In genomic region chrX:153969904-153970397, GRCh38 we compare ENCODE assay signal across 9 cellular contexts. TPM values are rescaled to one million over a fixed set of nuclear protein-coding genes. Genes with fewer than 3 reads are reported as not detected.
A peak's percentile ranks its signal among the peaks of the same experiment; 100 is the strongest.
DNase-seq lines count a peak whose midpoint lies in the region; ATAC-seq and TF ChIP-seq lines count a peak whose summit lies in the region.
"Had no signal": no experiment of that assay in that cellular context is flagged by ENCODE, and none has a peak within 500 bp of the region (broad histone marks: within the 10 kb centered on the region; RNA-seq: fewer than 3 reads in every experiment).

No MANE protein-coding gene starts in this region.

- H3K27ac ChIP-seq in A673 (ENCODE audit: low read depth, low read length, poor library complexity, severe bottlenecking): peak overlapping the region; percentile 72
- peak overlapping the region; percentile 81 for H3K27ac ChIP-seq in hepatocyte
- H3K27ac ChIP-seq in gastrocnemius medialis: peak overlapping the region; percentile 95 to 100 (median 98)

- H3K9me2 ChIP-seq in hepatocyte (replicated peaks; ENCODE audit: insufficient read depth): no peaks in the 10 kb centered on the region

- peak overlapping the region; percentile 76 for H3K27ac Mint-ChIP-seq in activated naive CD8-positive, alpha-beta T cell

- H3K36me3 Mint-ChIP-seq in activated naive CD8-positive, alpha-beta T cell: no peaks in the 10 kb centered on the region

- POLR2A ChIA-PET in A673 (lab: Charles Lee; ENCODE audit: low non-redundant PET): interaction anchor here (0.8 kb wide), 1 partner anchor 401 kb away, joined by 11 read pairs; no protein-coding TSS in a partner anchor

- ATAC-seq in gastrocnemius medialis (no peak), HG03159 (IDR thresholded peaks at IDR 0.05; ENCODE audit: unreplicated experiment) (no peak), GM19467 (IDR thresholded peaks at IDR 0.05; ENCODE audit: unreplicated experiment) (no peak)

- no peaks in the 10 kb centered on the region for H3K27me3 ChIP-seq in A673 (replicated peaks; ENCODE audit: insufficient read depth, low read depth, low read length, poor library complexity)
- H3K27me3 ChIP-seq in hepatocyte: no peaks in the 10 kb centered on the region
- no peaks in the 10 kb centered on the region for H3K27me3 ChIP-seq in gastrocnemius medialis

- H2AFZ ChIP-seq in hepatocyte: no peak overlapping the region

- 41% methylated on average over 19 of the region's 28 CpGs for WGBS in hepatocyte (ENCODE audit: low lambda C conversion rate, missing lambda C conversion rate)

- intact Hi-C loops in A673 (cut with micrococcal nuclease; ENCODE audit: unreplicated experiment): loop anchor here (10.0 kb wide), 1 partner anchor 425 kb away; the partner anchor contains the start of gene RPL10
- intact Hi-C loops in gastrocnemius medialis (cut with DNase I; ENCODE audit: low total_unique reads): loop anchor here (2.0 to 10.0 kb wide), 3 partner anchors 77 to 405 kb away; partner anchors contain the start of genes EMD, FLNA, IDH3G and SSR4

- TF ChIP-seq CTCF in A673 (conservative IDR thresholded peaks at IDR 0.05; ENCODE audit: low read depth, low read length) (no peak), HFF-Myc (IDR thresholded peaks at IDR 0.05; ENCODE audit: low read depth, low read length, missing control alignments) (no peak), hepatocyte (IDR thresholded peaks at IDR 0.05; ENCODE audit: poor library complexity) (no peak), gastrocnemius medialis (IDR thresholded peaks at IDR 0.05 in 4 of 5, conservative IDR thresholded peaks at IDR 0.05 in 1 of 5) (no peak)

- DNase-seq in A673 (ENCODE audit: low spot score) (no peak), HFF-Myc (ENCODE audit: extremely low read depth, low read depth) (no peak), hepatocyte (ENCODE audit: low spot score) (no peak), gastrocnemius medialis (no peak), activated gamma-delta T cell treated with Interleukin-2 at 50 U/mL for 16 hours (no peak)

- peaks cover 67% of the 10 kb centered on the region for H3K79me2 ChIP-seq in hepatocyte

- in situ Hi-C loops in gastrocnemius medialis (cut with MboI; ENCODE audit: low sequenced_read_pairs in 4 of 4): loop anchor here in 3 of 4 donors (25.0 kb wide), 4 partner anchors 92 to 1008 kb away; partner anchors contain the start of genes IDH3G (in 2 of the 3), SRPK3 (in 2 of the 3), SSR4 (in 2 of the 3) and G6PD (in 1 of the 3)

- no TSS peak for BruUV-seq in A673 (replicated peaks; lab: Mats Ljungman, UMichigan)

- CTCF ChIA-PET in A673 (lab: Charles Lee): interaction anchor here (1.1 to 1.4 kb wide), 2 partner anchors 22 to 44 kb away, joined by 3 read pairs; no protein-coding TSS in a partner anchor

- peak overlapping the region; percentile 100 for H3K4me3 Mint-ChIP-seq in activated naive CD8-positive, alpha-beta T cell

- H3K9me3 ChIP-seq in A673 (ENCODE audit: low read depth, low read length, poor library complexity, severe bottlenecking): no peaks in the 10 kb centered on the region
- H3K9me3 ChIP-seq in hepatocyte (ENCODE audit: low read depth): no peaks in the 10 kb centered on the region
- H3K9me3 ChIP-seq in gastrocnemius medialis: no peaks in the 10 kb centered on the region
- H3K9me3 ChIP-seq: mucosa of descending colon had no signal

- no peaks in the 10 kb centered on the region for H3K36me3 ChIP-seq in A673 (ENCODE audit: insufficient read depth, low read length, poor library complexity, severe bottlenecking)
- no peaks in the 10 kb centered on the region for H3K36me3 ChIP-seq in hepatocyte (replicated peaks; ENCODE audit: insufficient read depth, low read depth)
- H3K36me3 ChIP-seq in gastrocnemius medialis: no peaks in the 10 kb centered on the region

- peak overlapping the region; percentile 86 for H3K4me2 ChIP-seq in hepatocyte

- H3K4me1 ChIP-seq in A673 (ENCODE audit: insufficient read depth, low read length, poor library complexity, severe bottlenecking): peaks cover 26% of the 10 kb centered on the region
- H3K4me1 ChIP-seq in hepatocyte (ENCODE audit: insufficient read depth): peaks cover 27% of the 10 kb centered on the region
- peaks cover 43 to 59% of the 10 kb centered on the region in 2 donors for H3K4me1 ChIP-seq in gastrocnemius medialis

- TF ChIP-seq POLR2A in gastrocnemius medialis (IDR thresholded peaks at IDR 0.05): no peak

- no peaks in the 10 kb centered on the region for H3K27me3 Mint-ChIP-seq in activated naive CD8-positive, alpha-beta T cell

- peaks cover 48% of the 10 kb centered on the region for H3K4me1 Mint-ChIP-seq in activated naive CD8-positive, alpha-beta T cell (ENCODE audit: low read depth)

- peak overlapping the region; percentile 86 for H3K4me3 ChIP-seq in A673 (ENCODE audit: low read depth, low read length, poor library complexity, severe bottlenecking)
- peak overlapping the region; percentile 73 for H3K4me3 ChIP-seq in HFF-Myc (replicated peaks; ENCODE audit: low read depth, low read length)
- H3K4me3 ChIP-seq in hepatocyte: peak overlapping the region; percentile 55
- H3K4me3 ChIP-seq in gastrocnemius medialis: peak overlapping the region; percentile 73 to 94 (median 85)

- peaks cover 46% of the 10 kb centered on the region for H4K20me1 ChIP-seq in hepatocyte (ENCODE audit: insufficient read depth, poor library complexity, severe bottlenecking)

- H3K9me3 Mint-ChIP-seq in activated naive CD8-positive, alpha-beta T cell (ENCODE audit: low read depth): no peaks in the 10 kb centered on the region

RNA-seq across cellular contexts. Expression of gene HCFC1, which starts 1.7 kb away (rescaled TPM):
- total RNA-seq in A673 (2021): 124 and 137 TPM in 2 replicates
- 11.6 and 25.0 TPM in 2 replicates for total RNA-seq in hepatocyte
- 16.7 and 18.9 TPM in 2 replicates for polyA plus RNA-seq in hepatocyte
- total RNA-seq in gastrocnemius medialis: 10 to 100 TPM; 15.9 to 56.4 (median 51.8) TPM

RNA-seq across cellular contexts. Expression of gene TMEM187, which starts 2.6 kb away (rescaled TPM):
- 2.8 and 6.8 TPM in 2 replicates for total RNA-seq in A673 (2021)
- 7.4 and 8.7 TPM in 2 replicates for total RNA-seq in hepatocyte
- polyA plus RNA-seq in hepatocyte: 8.0 and 12.1 TPM in 2 replicates
- 1 to 10 TPM; 1.3 to 8.6 (median 3.8) TPM for total RNA-seq in gastrocnemius medialis

RNA-seq across cellular contexts. Expression of gene RENBP, which starts 25.5 kb away (rescaled TPM):
- total RNA-seq in A673 (2021) (3.4 and 5.7 TPM in 2 replicates), hepatocyte (22.2 and 22.8 TPM in 2 replicates), gastrocnemius medialis (1 to 10 TPM; 1.8 to 2.6 (median 2.0) TPM)
- 5.8 and 13.2 TPM in 2 replicates for polyA plus RNA-seq in hepatocyte

RNA-seq across cellular contexts. Expression of gene NAA10, which starts 35.1 kb away (rescaled TPM):
- total RNA-seq in A673 (2021): 136 and 140 TPM in 2 replicates
- total RNA-seq in hepatocyte: 74.0 and 83.5 TPM in 2 replicates
- polyA plus RNA-seq in hepatocyte: 118 and 134 TPM in 2 replicates
- 100 to 1,000 TPM in 2 of 4 donors, 10 to 100 TPM in 2; 76.3 to 175 (median 111) TPM for total RNA-seq in gastrocnemius medialis

RNA-seq across cellular contexts. Expression of gene ARHGAP4, which starts 43.9 kb away (rescaled TPM):
- total RNA-seq in A673 (2021) (43.0 and 45.7 TPM in 2 replicates), hepatocyte (3.3 and 6.4 TPM in 2 replicates), gastrocnemius medialis (10 to 100 TPM in 1 of 4 donors, 1 to 10 TPM in 3; 2.6 to 10.7 (median 4.4) TPM)
- 6.2 and 10.3 TPM in 2 replicates for polyA plus RNA-seq in hepatocyte
